Comparison of ENCODE assay signal across 8 cellular contexts in the genomic region with DNA sequence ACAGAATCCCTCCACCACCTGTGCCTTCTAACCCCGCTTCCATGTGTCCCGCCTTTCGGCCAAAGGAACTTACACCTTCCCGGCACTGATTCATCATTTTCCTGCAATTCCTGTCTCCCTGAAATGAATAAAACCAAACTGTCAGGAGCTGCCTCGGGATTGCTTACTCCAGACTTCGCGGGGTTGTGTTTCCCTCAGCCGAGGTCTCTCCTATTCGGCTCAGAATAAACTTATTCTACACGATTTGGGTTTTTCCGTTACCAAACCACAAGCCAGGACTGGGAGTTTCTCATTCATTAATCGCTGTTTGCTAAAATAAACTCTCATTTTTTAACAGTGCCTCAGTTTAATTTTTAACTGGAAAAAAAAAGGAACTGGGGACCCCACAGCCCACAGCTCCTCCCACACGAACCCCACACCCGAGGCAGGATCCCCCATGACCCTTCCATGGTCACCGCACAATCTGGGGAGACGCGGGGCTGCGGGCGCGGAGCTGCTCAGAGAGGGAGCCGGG. TPM values are rescaled to one million over a fixed set of nuclear protein-coding genes. Genes with fewer than 3 reads are reported as not detected.
A peak's percentile ranks its signal among the peaks of the same experiment; 100 is the strongest.
DNase-seq lines count a peak whose midpoint lies in the region; ATAC-seq and TF ChIP-seq lines count a peak whose summit lies in the region.

No MANE protein-coding gene starts in this region.

- H3K27me3 Mint-ChIP-seq in activated T-cell treated with anti-CD3 and anti-CD28 coated beads, Interleukin-2, amount 50 U/mL, for 4 hours (ENCODE audit: low read depth) = peaks cover 8% of the 10 kb centered on the region

- H3K27ac ChIP-seq in effector memory CD4-positive, alpha-beta T cell (ENCODE audit: insufficient read depth, low read length, poor library complexity, severe bottlenecking) = no peak overlapping the region

- peaks cover 1% of the 10 kb centered on the region for H3K36me3 ChIP-seq in NT2/D1 (ENCODE audit: insufficient read depth, insufficient read length, low read length)
- no peaks in the 10 kb centered on the region for H3K36me3 ChIP-seq in effector memory CD4-positive, alpha-beta T cell (ENCODE audit: control insufficient read depth, insufficient read depth, low read length)

- no peak for TF ChIP-seq CTCF in omental fat pad (IDR thresholded peaks at IDR 0.05)

- H3K36me3 Mint-ChIP-seq in activated T-cell treated with anti-CD3 and anti-CD28 coated beads, Interleukin-2, amount 50 U/mL, for 4 hours (ENCODE audit: insufficient read depth) = peaks cover 3% of the 10 kb centered on the region

- H3K27me3 ChIP-seq in NT2/D1 (ENCODE audit: insufficient read depth, insufficient read length) = no peaks in the 10 kb centered on the region
- no peaks in the 10 kb centered on the region for H3K27me3 ChIP-seq in effector memory CD4-positive, alpha-beta T cell (replicated peaks; ENCODE audit: control insufficient read depth, insufficient read depth, low read length, poor library complexity, severe bottlenecking)

- peaks cover 4% of the 10 kb centered on the region for H3K9me3 Mint-ChIP-seq in activated T-cell treated with anti-CD3 and anti-CD28 coated beads, Interleukin-2, amount 50 U/mL, for 4 hours

- H3K9ac ChIP-seq in NT2/D1 (ENCODE audit: insufficient read length, low read depth) = peak overlapping the region; percentile 90

- peaks cover 11% of the 10 kb centered on the region for H3K9me3 ChIP-seq in NT2/D1 (ENCODE audit: insufficient read depth, low read length)
- no peaks in the 10 kb centered on the region for H3K9me3 ChIP-seq in effector memory CD4-positive, alpha-beta T cell (ENCODE audit: control insufficient read depth, low read length)

- H3K4me1 ChIP-seq in NT2/D1 (ENCODE audit: insufficient read depth, insufficient read length) = no peaks in the 10 kb centered on the region
- H3K4me1 ChIP-seq in effector memory CD4-positive, alpha-beta T cell (ENCODE audit: control insufficient read depth, insufficient read depth, low read length, poor library complexity, severe bottlenecking) = peaks cover 8% of the 10 kb centered on the region

- peak overlapping the region; percentile 73 for H3K4me3 ChIP-seq in NT2/D1 (ENCODE audit: insufficient read length, low read depth)
- H3K4me3 ChIP-seq in effector memory CD4-positive, alpha-beta T cell (ENCODE audit: insufficient read depth, low read depth, low read length, poor library complexity, severe bottlenecking) = peak overlapping the region; percentile 66

- H3K4me3 Mint-ChIP-seq in activated T-cell treated with anti-CD3 and anti-CD28 coated beads, Interleukin-2, amount 50 U/mL, for 4 hours = peak overlapping the region; percentile 77

- peak; percentile 26 to 54 for ATAC-seq in activated T-cell treated with anti-CD3 and anti-CD28 coated beads, Interleukin-2, amount 50 U/mL, for 4 hours
- ATAC-seq in omental fat pad (ENCODE audit: low FRiP score) = peak; percentile 34

- peaks cover 13% of the 10 kb centered on the region for H3K4me1 Mint-ChIP-seq in activated T-cell treated with anti-CD3 and anti-CD28 coated beads, Interleukin-2, amount 50 U/mL, for 4 hours (ENCODE audit: low read depth)

- no peak for DNase-seq in activated T-cell treated with anti-CD3 and anti-CD28 coated beads, Interleukin-2, amount 50 U/mL, for 4 hours
- DNase-seq in activated T-cell treated with anti-CD3 and anti-CD28 coated beads, Interleukin-2, amount 50 U/mL, for 48 hours = no peak
- DNase-seq in NT2/D1 (ENCODE audit: low read depth, low spot score) = no peak
- no peak for DNase-seq in effector memory CD4-positive, alpha-beta T cell
- DNase-seq in omental fat pad (ENCODE audit: low spot score) = no peak
- DNase-seq in NOMO-1 treated with dmso at 0.1 percent for 144 hours (lab: John Stamatoyannopoulos, UW; ENCODE audit: unreplicated experiment) = no peak
- no peak for DNase-seq in stimulated activated CD4-positive, alpha-beta T cell treated with anti-CD3 and anti-CD28 coated beads, Interleukin-2, amount 100 ng/mL, for 24 hours
- DNase-seq in mesenteric fat pad (ENCODE audit: low spot score) = no peak

RNA-seq across cellular contexts. Expression of a gene that starts 0.6 kb away (rescaled TPM):
- under 1 TPM; 0.13 to 0.28 (median 0.19) TPM for total RNA-seq in activated T-cell treated with anti-CD3 and anti-CD28 coated beads, Interleukin-2, amount 50 U/mL, for 4 hours
- total RNA-seq in omental fat pad = 1 to 10 TPM in 2 of 4 donors, under 1 TPM in 1, not detected in 1; 0.19 to 2.4 (median 1.9) TPM
- total RNA-seq in mesenteric fat pad = not detected

RNA-seq across cellular contexts. Expression of a gene that starts 12.4 kb away (rescaled TPM):
- total RNA-seq in activated T-cell treated with anti-CD3 and anti-CD28 coated beads, Interleukin-2, amount 50 U/mL, for 4 hours = 1 to 10 TPM; 1.9 to 3.1 (median 2.8) TPM
- total RNA-seq in omental fat pad (10 to 100 TPM in 1 of 4 donors, 1 to 10 TPM in 3; 2.5 to 13.4 (median 4.8) TPM), mesenteric fat pad (3.0 TPM)

RNA-seq across cellular contexts. Expression of a gene that starts 16.6 kb away (rescaled TPM):
- total RNA-seq in activated T-cell treated with anti-CD3 and anti-CD28 coated beads, Interleukin-2, amount 50 U/mL, for 4 hours = under 1 TPM; 0.16 to 0.57 (median 0.51) TPM
- total RNA-seq in omental fat pad (1 to 10 TPM; 3.2 to 5.2 (median 3.5) TPM), mesenteric fat pad (3.5 TPM)
